Comparison of ENCODE assay signal across 8 cellular contexts in genomic region chr3:123066896-123067688, GRCh38. TPM values are rescaled to one million over a fixed set of nuclear protein-coding genes. Genes with fewer than 3 reads are reported as not detected.
DNase-seq lines count a peak whose midpoint lies in the region; ATAC-seq and TF ChIP-seq lines count a peak whose summit lies in the region.

TSS of gene PDIA5 (plus strand) at chr3:123067025. CDS start at chr3:123067165, 140 bp downstream.

- H3K36me3 ChIP-seq in PC-3 (ENCODE audit: low read depth, low read length) (no peaks in the 10 kb centered on the region), fibroblast of lung (ENCODE audit: control insufficient read depth, insufficient read depth, low read length) (no peaks in the 10 kb centered on the region)

- H3K4me3 Mint-ChIP-seq in naive B cell: peak within 1 kb of the TSS; percentile 78 to 92 (median 85)
- H3K4me3 Mint-ChIP-seq in stimulated activated naive B cell treated with anti-CD40 and anti-IgM and Interleukin-4, amounts not matched to agents 10 μg/mL and 1 μg/mL and 100 μg/mL, for 72 hours: peak within 1 kb of the TSS; percentile 83 to 89

- no peaks in the 10 kb centered on the region for H3K9me2 ChIP-seq in PC-3 (replicated peaks; ENCODE audit: low read length)

- CTCF ChIA-PET in PC-3 (lab: Charles Lee): interaction anchor here (0.6 kb wide), 1 partner anchor 16 kb away, joined by 3 read pairs; no protein-coding TSS in a partner anchor

- H3K4me1 Mint-ChIP-seq in naive B cell: peaks cover 16 to 18% (median 16%) of the 10 kb centered on the region in 3 donors
- peaks cover 13 to 25% of the 10 kb centered on the region in 2 donors for H3K4me1 Mint-ChIP-seq in stimulated activated naive B cell treated with anti-CD40 and anti-IgM and Interleukin-4, amounts not matched to agents 10 μg/mL and 1 μg/mL and 100 μg/mL, for 72 hours

- no peak for TF ChIP-seq EP300 in Ishikawa (IDR thresholded peaks at IDR 0.05; ENCODE audit: borderline replicate concordance)

- POLR2A ChIA-PET in PC-3 (lab: Charles Lee; ENCODE audit: unreplicated experiment): interaction anchor here (0.6 to 0.7 kb wide), 3 partner anchors 19 to 651 kb away, joined by 3 to 15 read pairs (median 11); partner anchors contain the start of gene WDR5B

- no peaks in the 10 kb centered on the region for H3K36me3 Mint-ChIP-seq in naive B cell
- H3K36me3 Mint-ChIP-seq in stimulated activated naive B cell treated with anti-CD40 and anti-IgM and Interleukin-4, amounts not matched to agents 10 μg/mL and 1 μg/mL and 100 μg/mL, for 72 hours: peaks cover 2 to 8% of the 10 kb centered on the region in 2 donors

- BruUV-seq in PC-3 (replicated peaks; lab: Mats Ljungman, UMichigan): no TSS peak

- H3K27ac ChIP-seq in PC-3 (ENCODE audit: low read length) (peak within 1 kb of the TSS; percentile 25), fibroblast of lung (ENCODE audit: insufficient read depth, low read length) (peak within 1 kb of the TSS; percentile 78)

- H3K9me3 ChIP-seq in PC-3 (ENCODE audit: low read length) (no peaks in the 10 kb centered on the region), fibroblast of lung (ENCODE audit: control insufficient read depth, insufficient read depth, low read depth, low read length) (no peaks in the 10 kb centered on the region)

- ATAC-seq in GM21528 (IDR thresholded peaks at IDR 0.05; ENCODE audit: low FRiP score, unreplicated experiment): peak; percentile 84
- ATAC-seq in PC-3: peak; percentile 89
- ATAC-seq in naive B cell (ENCODE audit: low read depth in 2 of 2): peak; percentile 69 to 75
- ATAC-seq in stimulated activated naive B cell treated with anti-CD40 and anti-IgM and Interleukin-4, amounts not matched to agents 10 μg/mL and 1 μg/mL and 100 μg/mL, for 72 hours (replicated peaks): peak; percentile 88 to 89

- TF ChIP-seq CTCF in PC-3 (conservative IDR thresholded peaks at IDR 0.05; ENCODE audit: low read depth, low read length): no peak
- no peak for TF ChIP-seq CTCF in fibroblast of lung (conservative IDR thresholded peaks at IDR 0.05 in 1 of 2, IDR thresholded peaks at IDR 0.05 in 1 of 2; ENCODE audit: low read depth in 1 of 2, low read length in 2 of 2)

- peak within 1 kb of the TSS in 5 of 6 donors; percentile 47 to 92 (median 86) for H3K27ac Mint-ChIP-seq in naive B cell
- H3K27ac Mint-ChIP-seq in stimulated activated naive B cell treated with anti-CD40 and anti-IgM and Interleukin-4, amounts not matched to agents 10 μg/mL and 1 μg/mL and 100 μg/mL, for 72 hours: peak within 1 kb of the TSS; percentile 86

- H2AFZ ChIP-seq in PC-3 (ENCODE audit: low read length) (peak within 1 kb of the TSS; percentile 90), fibroblast of lung (ENCODE audit: low read length) (peak within 1 kb of the TSS; percentile 82)

- peak within 1 kb of the TSS; percentile 86 for H3K4me3 ChIP-seq in PC-3 (ENCODE audit: low read length)
- peak within 1 kb of the TSS; percentile 69 to 90 (median 90) for H3K4me3 ChIP-seq in fibroblast of lung (replicated peaks in 1 of 4; ENCODE audit: control extremely low read depth in 1 of 4, insufficient read depth in 1 of 4, low read depth in 3 of 4, low read length in 4 of 4)

- TF ChIP-seq RAD21 in Ishikawa (IDR thresholded peaks at IDR 0.05; ENCODE audit: low read depth): no peak

- intact Hi-C loops in PC-3 (cut with micrococcal nuclease): loop anchor here (5.0 kb wide), 1 partner anchor 135 kb away; the partner anchor contains the start of gene SEC22A

- H3K27me3 Mint-ChIP-seq in naive B cell: peaks cover 0 to 21% (median 4%) of the 10 kb centered on the region in 3 donors
- H3K27me3 Mint-ChIP-seq in stimulated activated naive B cell treated with anti-CD40 and anti-IgM and Interleukin-4, amounts not matched to agents 10 μg/mL and 1 μg/mL and 100 μg/mL, for 72 hours: peaks cover 7 to 8% of the 10 kb centered on the region in 2 donors

- peak within 1 kb of the TSS; percentile 89 for H3K4me2 ChIP-seq in PC-3 (ENCODE audit: low read length)
- H3K4me2 ChIP-seq in fibroblast of lung (ENCODE audit: extremely low read depth, insufficient read depth, low read length): peak within 1 kb of the TSS; percentile 93

- H3K27me3 ChIP-seq in PC-3 (ENCODE audit: low read length) (no peaks in the 10 kb centered on the region), fibroblast of lung (ENCODE audit: control insufficient read depth, insufficient read depth, low read length) (no peaks in the 10 kb centered on the region)

- H3K9ac ChIP-seq in PC-3 (ENCODE audit: low read length) (peak within 1 kb of the TSS; percentile 92), fibroblast of lung (ENCODE audit: insufficient read depth, low read length) (peak within 1 kb of the TSS; percentile 90)

- H4K20me1 ChIP-seq in PC-3 (ENCODE audit: low read length): peaks cover 19% of the 10 kb centered on the region
- no peaks in the 10 kb centered on the region for H4K20me1 ChIP-seq in fibroblast of lung (ENCODE audit: control insufficient read depth, extremely low read depth, insufficient read depth, low read length)

- H3K9me3 Mint-ChIP-seq in naive B cell: no peaks in the 10 kb centered on the region
- no peaks in the 10 kb centered on the region for H3K9me3 Mint-ChIP-seq in stimulated activated naive B cell treated with anti-CD40 and anti-IgM and Interleukin-4, amounts not matched to agents 10 μg/mL and 1 μg/mL and 100 μg/mL, for 72 hours

- H3K79me2 ChIP-seq in PC-3 (ENCODE audit: low read length) (peaks cover 50% of the 10 kb centered on the region), fibroblast of lung (ENCODE audit: control insufficient read depth, insufficient read depth, low read length) (peaks cover 41% of the 10 kb centered on the region)

- DNase-seq in DMS114 treated with DMSO at 0.1 percent for 48 hours (lab: John Stamatoyannopoulos, UW; ENCODE audit: unreplicated experiment) (peak; percentile 86), PC-3 (peak; percentile 95), fibroblast of lung (ENCODE audit: low read depth in 2 of 2) (peak; percentile 85 to 90), naive B cell (peak; percentile 25)
- DNase-seq in activated T-cell treated with anti-CD3 and anti-CD28 coated beads, Interleukin-2, amount 50 U/mL, for 48 hours: peak; percentile 83 to 88
- peak; percentile 65 for DNase-seq in stimulated activated naive B cell treated with anti-CD40 and anti-IgM and Interleukin-4, amounts not matched to agents 10 μg/mL and 1 μg/mL and 100 μg/mL, for 72 hours

- no peaks in the 10 kb centered on the region for H3F3A ChIP-seq in PC-3 (ENCODE audit: low read length, unreplicated experiment)

- peaks cover 15% of the 10 kb centered on the region for H3K4me1 ChIP-seq in PC-3 (ENCODE audit: insufficient read depth, low read length)
- H3K4me1 ChIP-seq in fibroblast of lung (ENCODE audit: control insufficient read depth, extremely low read depth, insufficient read depth, low read length): peaks cover 2% of the 10 kb centered on the region

TF ChIP-seq in Ishikawa, 13 proteins besides CTCF, POLR2A, EP300 and RAD21:
- TF ChIP-seq NFIC (IDR thresholded peaks at IDR 0.05) (0 out of 2 replicates have a peak, but pooled peaks have one; percentile 22), TAF1 (IDR thresholded peaks at IDR 0.05; ENCODE audit: low read depth) (peak; percentile 56; the same call in 1 of the 2 replicates), ZBTB7A (IDR thresholded peaks at IDR 0.05; ENCODE audit: low read depth) (no peak), TCF12 (IDR thresholded peaks at IDR 0.05; ENCODE audit: low read depth) (peak; percentile 43; the same call in 1 of the 2 replicates), MAX (IDR thresholded peaks at IDR 0.05) (peak; percentile 99), CREB1 (IDR thresholded peaks at IDR 0.05; ENCODE audit: low read depth) (no peak), YY1 (IDR thresholded peaks at IDR 0.05; ENCODE audit: low read depth) (peak; percentile 58)
- TF ChIP-seq, protein P1, sequence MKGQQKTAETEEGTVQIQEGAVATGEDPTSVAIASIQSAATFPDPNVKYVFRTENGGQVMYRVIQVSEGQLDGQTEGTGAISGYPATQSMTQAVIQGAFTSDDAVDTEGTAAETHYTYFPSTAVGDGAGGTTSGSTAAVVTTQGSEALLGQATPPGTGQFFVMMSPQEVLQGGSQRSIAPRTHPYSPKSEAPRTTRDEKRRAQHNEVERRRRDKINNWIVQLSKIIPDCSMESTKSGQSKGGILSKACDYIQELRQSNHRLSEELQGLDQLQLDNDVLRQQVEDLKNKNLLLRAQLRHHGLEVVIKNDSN (IDR thresholded peaks at IDR 0.05): peak; percentile 84
- TF ChIP-seq, protein P2, sequence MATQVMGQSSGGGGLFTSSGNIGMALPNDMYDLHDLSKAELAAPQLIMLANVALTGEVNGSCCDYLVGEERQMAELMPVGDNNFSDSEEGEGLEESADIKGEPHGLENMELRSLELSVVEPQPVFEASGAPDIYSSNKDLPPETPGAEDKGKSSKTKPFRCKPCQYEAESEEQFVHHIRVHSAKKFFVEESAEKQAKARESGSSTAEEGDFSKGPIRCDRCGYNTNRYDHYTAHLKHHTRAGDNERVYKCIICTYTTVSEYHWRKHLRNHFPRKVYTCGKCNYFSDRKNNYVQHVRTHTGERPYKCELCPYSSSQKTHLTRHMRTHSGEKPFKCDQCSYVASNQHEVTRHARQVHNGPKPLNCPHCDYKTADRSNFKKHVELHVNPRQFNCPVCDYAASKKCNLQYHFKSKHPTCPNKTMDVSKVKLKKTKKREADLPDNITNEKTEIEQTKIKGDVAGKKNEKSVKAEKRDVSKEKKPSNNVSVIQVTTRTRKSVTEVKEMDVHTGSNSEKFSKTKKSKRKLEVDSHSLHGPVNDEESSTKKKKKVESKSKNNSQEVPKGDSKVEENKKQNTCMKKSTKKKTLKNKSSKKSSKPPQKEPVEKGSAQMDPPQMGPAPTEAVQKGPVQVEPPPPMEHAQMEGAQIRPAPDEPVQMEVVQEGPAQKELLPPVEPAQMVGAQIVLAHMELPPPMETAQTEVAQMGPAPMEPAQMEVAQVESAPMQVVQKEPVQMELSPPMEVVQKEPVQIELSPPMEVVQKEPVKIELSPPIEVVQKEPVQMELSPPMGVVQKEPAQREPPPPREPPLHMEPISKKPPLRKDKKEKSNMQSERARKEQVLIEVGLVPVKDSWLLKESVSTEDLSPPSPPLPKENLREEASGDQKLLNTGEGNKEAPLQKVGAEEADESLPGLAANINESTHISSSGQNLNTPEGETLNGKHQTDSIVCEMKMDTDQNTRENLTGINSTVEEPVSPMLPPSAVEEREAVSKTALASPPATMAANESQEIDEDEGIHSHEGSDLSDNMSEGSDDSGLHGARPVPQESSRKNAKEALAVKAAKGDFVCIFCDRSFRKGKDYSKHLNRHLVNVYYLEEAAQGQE (IDR thresholded peaks at IDR 0.05; ENCODE audit: low read depth): no peak

RNA-seq across cellular contexts. Expression of gene PDIA5, which starts in this region (rescaled TPM):
- 24.6 and 29.7 TPM in 2 replicates for total RNA-seq in PC-3 (2014; rRNA removed)
- 19.3 and 27.9 TPM in 2 replicates for total RNA-seq in fibroblast of lung
- polyA plus RNA-seq in fibroblast of lung: 32.7 and 51.4 TPM in 2 replicates
- 35.3 and 49.9 TPM in 2 replicates for polyA plus RNA-seq in fibroblast of lung (2012)
- polyA minus RNA-seq in fibroblast of lung (ENCODE audit: low replicate concordance): 5.9 and 14.3 TPM in 2 replicates
- polyA plus RNA-seq in naive B cell (ENCODE audit: low read depth in 6 of 6): 1 to 10 TPM; 1.7 to 4.4 (median 2.2) TPM

Comparison
In these comparisons a context has a peak if more than half of its experiments do, and no peak if none do; other contexts are left out.
1. Peak in every context shown above with its lines: DNase-seq, ATAC-seq, H3K4me3 ChIP-seq and H3K27ac ChIP-seq.
2. RNA of gene PDIA5 (polyA plus RNA-seq): 32.7 to 51.4 TPM in fibroblast of lung; 1.7 to 4.4 TPM in naive B cell; every median in the first group is over 4 times any median in the second.
3. DNase-seq: peak in every context shown above with its lines; median percentile 95 in PC-3; 88 in fibroblast of lung; 86 in DMS114 treated with DMSO at 0.1 percent for 48 hours; 86 in activated T-cell treated with anti-CD3 and anti-CD28 coated beads, Interleukin-2, amount 50 U/mL, for 48 hours; 65 in stimulated activated naive B cell treated with anti-CD40 and anti-IgM and Interleukin-4, amounts not matched to agents 10 μg/mL and 1 μg/mL and 100 μg/mL, for 72 hours; 25 in naive B cell.